ENCODE assay signal across 7 cellular contexts in genomic region chr7:13901577-13901976, GRCh38.
"Had no signal": no experiment of that assay in that cellular context is flagged by ENCODE, and none has a peak within 500 bp of the region (broad histone marks: within the 10 kb centered on the region; RNA-seq: fewer than 3 reads in every experiment).

No MANE protein-coding gene starts in this region.

- DNase-seq: GM23248, GOT3, H9, HCEC 1CT, KBM-7 had no signal

- H3K27ac Mint-ChIP-seq: IgD-negative memory B cell had no signal

- H3K9me3 Mint-ChIP-seq: H9 had no signal

- ATAC-seq: HepG2 had no signal

- FAIRE-seq: HepG2 had no signal

- H3K27me3 Mint-ChIP-seq: IgD-negative memory B cell had no signal

- H3K36me3 Mint-ChIP-seq: IgD-negative memory B cell had no signal

- H3K4me3 Mint-ChIP-seq: H9, IgD-negative memory B cell had no signal
